ENCODE assay signal across 8 cellular contexts in the genomic region with DNA sequence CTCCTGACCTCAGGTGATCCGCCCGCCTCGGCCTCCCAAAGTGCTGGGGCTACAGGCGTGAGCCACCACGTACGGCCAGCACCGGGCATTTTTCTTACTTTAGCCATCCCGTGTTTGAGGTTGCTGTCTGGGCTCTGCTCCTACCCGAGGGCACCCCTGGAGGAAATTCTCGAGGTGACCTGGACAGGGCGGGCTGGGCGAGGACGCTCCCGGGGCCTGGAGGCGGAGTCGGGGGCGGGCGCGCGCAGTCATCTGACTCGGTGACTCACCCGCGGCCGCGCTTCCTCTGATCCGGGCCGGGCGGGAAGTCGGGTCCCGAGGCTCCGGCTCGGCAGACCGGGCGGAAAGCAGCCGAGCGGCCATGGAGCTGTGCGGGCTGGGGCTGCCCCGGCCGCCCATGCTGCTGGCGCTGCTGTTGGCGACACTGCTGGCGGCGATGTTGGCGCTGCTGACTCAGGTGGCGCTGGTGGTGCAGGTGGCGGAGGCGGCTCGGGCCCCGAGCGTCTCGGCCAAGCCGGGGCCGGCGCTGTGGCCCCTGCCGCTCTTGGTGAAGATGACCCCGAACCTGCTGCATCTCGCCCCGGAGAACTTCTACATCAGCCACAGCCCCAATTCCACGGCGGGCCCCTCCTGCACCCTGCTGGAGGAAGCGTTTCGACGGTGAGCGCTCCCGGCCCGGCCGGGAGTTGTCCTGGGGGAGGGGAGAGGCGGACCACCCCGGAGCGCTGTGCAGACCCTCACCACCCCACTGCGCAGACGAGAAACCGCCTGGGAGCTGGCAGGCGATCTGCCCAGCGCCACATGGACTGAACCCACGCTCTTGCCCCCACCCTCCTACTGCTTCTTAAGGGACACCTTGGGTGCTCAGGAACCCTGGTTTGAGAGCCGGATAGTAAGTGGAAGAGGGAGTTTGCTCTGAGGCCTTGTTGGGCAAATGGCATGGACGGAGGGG. TPM values are rescaled to one million over a fixed set of nuclear protein-coding genes. Genes with fewer than 3 reads are reported as not detected.
DNase-seq lines count a peak whose midpoint lies in the region; ATAC-seq, FAIRE-seq and TF ChIP-seq lines count a peak whose summit lies in the region.

TSS of gene HEXB (plus strand) at position 334 of the 952 bp plus-strand sequence. CDS start at position 362, 28 bp downstream.

- no peaks in the 10 kb centered on the region for H4K20me1 ChIP-seq in smooth muscle cell (ENCODE audit: low read depth)

- CTCF ChIA-PET in WTC11 (lab: Charles Lee), result interaction anchor here (0.7 to 1.8 kb wide), 8 partner anchors 12 to 553 kb away, joined by 3 to 8 read pairs (median 4); partner anchors contain the start of gene ANKRD31

- H3K4me2 ChIP-seq in smooth muscle cell, result peak within 1 kb of the TSS; percentile 99

- TF ChIP-seq CTCF in WTC11 (IDR thresholded peaks at IDR 0.05) (no peak), bronchial epithelial cell (IDR thresholded peaks at IDR 0.05; ENCODE audit: insufficient read depth, low read length, severe bottlenecking) (no peak), smooth muscle cell (IDR thresholded peaks at IDR 0.05; ENCODE audit: borderline replicate concordance, insufficient read depth, poor library complexity, severe bottlenecking) (peak; percentile 4)

- DNase-seq in 8988T, result peak; percentile 80
- DNase-seq in NCI-H2171 (lab: John Stamatoyannopoulos, UW), result peak; percentile 52
- peak; percentile 89 for DNase-seq in WTC11 (ENCODE audit: low spot score)
- peak; percentile 59 for DNase-seq in bronchial epithelial cell (ENCODE audit: low read depth)
- peak; percentile 97 for DNase-seq in iPS-NIHi7 (ENCODE audit: extremely low spot score)
- peak; percentile 60 for DNase-seq in smooth muscle cell (lab: John Stamatoyannopoulos, UW; ENCODE audit: unreplicated experiment)

- WGBS in smooth muscle cell (ENCODE audit: low lambda C conversion rate), result 9% methylated on average over 54 of the region's 78 CpGs

- H3K4me3 Mint-ChIP-seq in WTC11, result peak within 1 kb of the TSS; percentile 73

- H3K36me3 ChIP-seq in bronchial epithelial cell (ENCODE audit: control insufficient read depth, insufficient read depth, low read length), result peaks cover 1% of the 10 kb centered on the region
- H3K36me3 ChIP-seq in smooth muscle cell (ENCODE audit: low read depth), result no peaks in the 10 kb centered on the region

- peaks cover 8% of the 10 kb centered on the region for H3K4me1 ChIP-seq in smooth muscle cell (ENCODE audit: low read depth)

- no peak for FAIRE-seq in bronchial epithelial cell (lab: Jason Lieb, UNC)

- POLR2A ChIA-PET in WTC11 (lab: Charles Lee), result no interaction called here

- H3K9me3 Mint-ChIP-seq in WTC11, result 0 out of 2 replicates have a peak, but pooled peaks cover 3% of the 10 kb centered on the region

- no peaks in the 10 kb centered on the region for H3F3A ChIP-seq in smooth muscle cell (ENCODE audit: low read depth)

- H3K27me3 ChIP-seq in bronchial epithelial cell (ENCODE audit: control insufficient read depth, insufficient read depth, low read length) (no peaks in the 10 kb centered on the region), smooth muscle cell (ENCODE audit: low read depth) (no peaks in the 10 kb centered on the region)

- peaks cover 5% of the 10 kb centered on the region for H3K79me2 ChIP-seq in smooth muscle cell (ENCODE audit: low read depth)

- H3K9ac ChIP-seq in smooth muscle cell (ENCODE audit: low read depth), result peak within 1 kb of the TSS; percentile 87

- peaks cover 16% of the 10 kb centered on the region for H3K4me1 Mint-ChIP-seq in WTC11

- H3K27ac Mint-ChIP-seq in WTC11, result no peak within 1 kb of the TSS

- peaks cover 9% of the 10 kb centered on the region for H3K36me3 Mint-ChIP-seq in WTC11

- ATAC-seq in GM18498 (IDR thresholded peaks at IDR 0.05; ENCODE audit: unreplicated experiment), result peak; percentile 87
- ATAC-seq in HG02884 (IDR thresholded peaks at IDR 0.05; ENCODE audit: unreplicated experiment), result peak; percentile 68
- ATAC-seq in WTC11, result peak; percentile 93

- no peaks in the 10 kb centered on the region for H3K9me3 ChIP-seq in smooth muscle cell (replicated peaks; ENCODE audit: low read depth)

- peak within 1 kb of the TSS; percentile 24 for H3K27ac ChIP-seq in smooth muscle cell (ENCODE audit: low read depth)

- H2AFZ ChIP-seq in smooth muscle cell (ENCODE audit: low read depth), result peak within 1 kb of the TSS; percentile 93

- H3K27me3 Mint-ChIP-seq in WTC11 (ENCODE audit: low read depth), result peaks cover 2% of the 10 kb centered on the region; the same call in 1 of the 2 replicates

- H3K4me3 ChIP-seq in bronchial epithelial cell (ENCODE audit: low read depth, low read length) (peak within 1 kb of the TSS; percentile 90), smooth muscle cell (peak within 1 kb of the TSS; percentile 82)

TF ChIP-seq in WTC11, 78 proteins besides CTCF, POLR2A, EP300 and RAD21 (continues in another document):
- TF ChIP-seq, protein P1, sequence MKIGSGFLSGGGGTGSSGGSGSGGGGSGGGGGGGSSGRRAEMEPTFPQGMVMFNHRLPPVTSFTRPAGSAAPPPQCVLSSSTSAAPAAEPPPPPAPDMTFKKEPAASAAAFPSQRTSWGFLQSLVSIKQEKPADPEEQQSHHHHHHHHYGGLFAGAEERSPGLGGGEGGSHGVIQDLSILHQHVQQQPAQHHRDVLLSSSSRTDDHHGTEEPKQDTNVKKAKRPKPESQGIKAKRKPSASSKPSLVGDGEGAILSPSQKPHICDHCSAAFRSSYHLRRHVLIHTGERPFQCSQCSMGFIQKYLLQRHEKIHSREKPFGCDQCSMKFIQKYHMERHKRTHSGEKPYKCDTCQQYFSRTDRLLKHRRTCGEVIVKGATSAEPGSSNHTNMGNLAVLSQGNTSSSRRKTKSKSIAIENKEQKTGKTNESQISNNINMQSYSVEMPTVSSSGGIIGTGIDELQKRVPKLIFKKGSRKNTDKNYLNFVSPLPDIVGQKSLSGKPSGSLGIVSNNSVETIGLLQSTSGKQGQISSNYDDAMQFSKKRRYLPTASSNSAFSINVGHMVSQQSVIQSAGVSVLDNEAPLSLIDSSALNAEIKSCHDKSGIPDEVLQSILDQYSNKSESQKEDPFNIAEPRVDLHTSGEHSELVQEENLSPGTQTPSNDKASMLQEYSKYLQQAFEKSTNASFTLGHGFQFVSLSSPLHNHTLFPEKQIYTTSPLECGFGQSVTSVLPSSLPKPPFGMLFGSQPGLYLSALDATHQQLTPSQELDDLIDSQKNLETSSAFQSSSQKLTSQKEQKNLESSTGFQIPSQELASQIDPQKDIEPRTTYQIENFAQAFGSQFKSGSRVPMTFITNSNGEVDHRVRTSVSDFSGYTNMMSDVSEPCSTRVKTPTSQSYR (CRISPR knock-in tag; IDR thresholded peaks at IDR 0.05), result peak; percentile 56; the same call in 1 of the 2 replicates
- TF ChIP-seq GRHL2 (CRISPR knock-in tag; IDR thresholded peaks at IDR 0.05; ENCODE audit: insufficient replicate concordance, severe bottlenecking), result no peak
- no peak for TF ChIP-seq PRRX2 (CRISPR knock-in tag; IDR thresholded peaks at IDR 0.05)
- peak; percentile 58; the same call in 1 of the 2 replicates for TF ChIP-seq CREM (CRISPR knock-in tag; IDR thresholded peaks at IDR 0.05)
- TF ChIP-seq, protein P2, sequence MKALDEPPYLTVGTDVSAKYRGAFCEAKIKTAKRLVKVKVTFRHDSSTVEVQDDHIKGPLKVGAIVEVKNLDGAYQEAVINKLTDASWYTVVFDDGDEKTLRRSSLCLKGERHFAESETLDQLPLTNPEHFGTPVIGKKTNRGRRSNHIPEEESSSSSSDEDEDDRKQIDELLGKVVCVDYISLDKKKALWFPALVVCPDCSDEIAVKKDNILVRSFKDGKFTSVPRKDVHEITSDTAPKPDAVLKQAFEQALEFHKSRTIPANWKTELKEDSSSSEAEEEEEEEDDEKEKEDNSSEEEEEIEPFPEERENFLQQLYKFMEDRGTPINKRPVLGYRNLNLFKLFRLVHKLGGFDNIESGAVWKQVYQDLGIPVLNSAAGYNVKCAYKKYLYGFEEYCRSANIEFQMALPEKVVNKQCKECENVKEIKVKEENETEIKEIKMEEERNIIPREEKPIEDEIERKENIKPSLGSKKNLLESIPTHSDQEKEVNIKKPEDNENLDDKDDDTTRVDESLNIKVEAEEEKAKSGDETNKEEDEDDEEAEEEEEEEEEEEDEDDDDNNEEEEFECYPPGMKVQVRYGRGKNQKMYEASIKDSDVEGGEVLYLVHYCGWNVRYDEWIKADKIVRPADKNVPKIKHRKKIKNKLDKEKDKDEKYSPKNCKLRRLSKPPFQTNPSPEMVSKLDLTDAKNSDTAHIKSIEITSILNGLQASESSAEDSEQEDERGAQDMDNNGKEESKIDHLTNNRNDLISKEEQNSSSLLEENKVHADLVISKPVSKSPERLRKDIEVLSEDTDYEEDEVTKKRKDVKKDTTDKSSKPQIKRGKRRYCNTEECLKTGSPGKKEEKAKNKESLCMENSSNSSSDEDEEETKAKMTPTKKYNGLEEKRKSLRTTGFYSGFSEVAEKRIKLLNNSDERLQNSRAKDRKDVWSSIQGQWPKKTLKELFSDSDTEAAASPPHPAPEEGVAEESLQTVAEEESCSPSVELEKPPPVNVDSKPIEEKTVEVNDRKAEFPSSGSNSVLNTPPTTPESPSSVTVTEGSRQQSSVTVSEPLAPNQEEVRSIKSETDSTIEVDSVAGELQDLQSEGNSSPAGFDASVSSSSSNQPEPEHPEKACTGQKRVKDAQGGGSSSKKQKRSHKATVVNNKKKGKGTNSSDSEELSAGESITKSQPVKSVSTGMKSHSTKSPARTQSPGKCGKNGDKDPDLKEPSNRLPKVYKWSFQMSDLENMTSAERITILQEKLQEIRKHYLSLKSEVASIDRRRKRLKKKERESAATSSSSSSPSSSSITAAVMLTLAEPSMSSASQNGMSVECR (CRISPR knock-in tag; IDR thresholded peaks at IDR 0.05; ENCODE audit: borderline replicate concordance), result 0 out of 2 replicates have a peak, but pooled peaks have one; percentile 85
- TF ChIP-seq E2F4 (CRISPR knock-in tag; IDR thresholded peaks at IDR 0.05; ENCODE audit: borderline replicate concordance, low read depth), result peak; percentile 64; the same call in 1 of the 2 replicates
- peak; percentile 60; the same call in 1 of the 2 replicates for TF ChIP-seq FOXK1 (CRISPR knock-in tag; IDR thresholded peaks at IDR 0.05)
- TF ChIP-seq SMAD3 (CRISPR knock-in tag; IDR thresholded peaks at IDR 0.05; ENCODE audit: borderline replicate concordance), result no peak; the same call in 1 of the 2 replicates

RNA-seq across cellular contexts. Expression of gene HEXB, which starts in this region (rescaled TPM):
- 60.9 to 67.3 TPM (median 63.8 TPM) in 3 replicates for total RNA-seq in WTC11 (2021)
- 220 and 264 TPM in 2 replicates for total RNA-seq in bronchial epithelial cell
- total RNA-seq in smooth muscle cell, result 109 and 111 TPM in 2 replicates
- polyA plus RNA-seq in smooth muscle cell, result 102 and 108 TPM in 2 replicates

Comparison
In these comparisons a context has a peak if more than half of its experiments do, and no peak if none do; other contexts are left out.
1. Peak in every context shown above with its lines: DNase-seq, ATAC-seq, H3K4me3 ChIP-seq and H3K27ac ChIP-seq.